In the genomic region with DNA sequence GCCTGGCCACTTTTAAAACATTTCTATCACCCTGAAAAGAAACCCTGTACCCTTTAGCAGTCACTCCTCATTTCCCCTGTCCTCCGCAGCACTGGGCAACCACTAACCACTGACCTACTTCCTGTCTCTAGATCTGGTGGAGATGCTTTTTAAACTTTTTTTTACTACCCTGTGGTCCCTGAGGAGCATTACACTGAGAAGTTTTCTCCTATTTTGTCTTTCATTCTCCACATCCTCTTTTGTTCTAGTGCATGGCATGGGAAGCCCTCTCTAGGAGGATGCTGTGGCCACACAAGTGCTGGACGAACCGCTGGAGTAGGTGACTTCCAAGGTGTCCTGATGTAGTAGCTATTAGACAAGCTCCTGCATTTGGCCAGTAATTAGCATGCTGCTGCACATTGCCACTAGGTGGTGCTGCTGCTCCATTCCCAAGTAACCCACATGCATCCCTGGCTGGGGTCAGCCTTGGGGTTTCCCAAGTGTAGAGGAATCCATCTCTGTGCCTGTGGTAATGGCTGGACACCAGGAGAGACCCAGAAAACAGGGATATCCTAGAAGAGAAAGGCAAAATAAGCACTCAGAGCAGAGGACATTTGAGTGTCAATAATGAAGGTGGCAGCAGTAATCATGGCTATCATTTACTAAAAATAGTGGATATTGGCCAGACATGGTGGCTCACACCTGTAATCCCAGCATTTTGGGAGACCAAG, we compare ENCODE assay signal across 8 cellular contexts.
DNase-seq lines count a peak whose midpoint lies in the region; ATAC-seq lines count a peak whose summit lies in the region.

No MANE protein-coding gene starts in this region.

- H3K36me3 ChIP-seq in CD4-positive, alpha-beta memory T cell (ENCODE audit: insufficient read depth, low read length) = peaks cover 10% of the 10 kb centered on the region

- H3K36me3 Mint-ChIP-seq in CD4-positive, alpha-beta memory T cell = peaks cover 15 to 21% of the 10 kb centered on the region in 2 donors

- H3K4me3 ChIP-seq in CD4-positive, alpha-beta memory T cell (ENCODE audit: low read length in 2 of 2) = no peak overlapping the region

- POLR2A ChIA-PET in CD4-positive, alpha-beta memory T cell (lab: Charles Lee; ENCODE audit: partially characterized antibody) = interaction anchor here (1.0 kb wide), 1 partner anchor 191 kb away, joined by 6 read pairs; no protein-coding TSS in a partner anchor

- H3K4me1 ChIP-seq in CD4-positive, alpha-beta memory T cell (ENCODE audit: insufficient read depth, low read length) = no peaks in the 10 kb centered on the region

- no peaks in the 10 kb centered on the region for H3K27me3 ChIP-seq in CD4-positive, alpha-beta memory T cell (ENCODE audit: insufficient read depth, low read length)

- H3K4me3 Mint-ChIP-seq in CD4-positive, alpha-beta memory T cell = no peak overlapping the region

- H3K27ac ChIP-seq in CD4-positive, alpha-beta memory T cell (ENCODE audit: low read depth, low read length) = no peak overlapping the region

- H3K27ac Mint-ChIP-seq in CD4-positive, alpha-beta memory T cell = peak overlapping the region in 3 of 7 donors; percentile 10 to 67 (median 55)

- CTCF ChIA-PET in CD4-positive, alpha-beta memory T cell (lab: Charles Lee; ENCODE audit: partially characterized antibody) = interaction anchor here (0.6 to 8.0 kb wide), 14 partner anchors 8 to 309 kb away, joined by 3 to 149 read pairs (median 5); no protein-coding TSS in a partner anchor

- no peaks in the 10 kb centered on the region for H3K9me3 ChIP-seq in CD4-positive, alpha-beta memory T cell (ENCODE audit: control insufficient read depth in 1 of 2, low read length in 2 of 2)

- H3K9me3 Mint-ChIP-seq in CD4-positive, alpha-beta memory T cell = no peaks in the 10 kb centered on the region

- peaks cover 6 to 12% (median 6%) of the 10 kb centered on the region in 4 donors for H3K4me1 Mint-ChIP-seq in CD4-positive, alpha-beta memory T cell

- no peaks in the 10 kb centered on the region for H3K27me3 Mint-ChIP-seq in CD4-positive, alpha-beta memory T cell

- no peak for ATAC-seq in HG02623 (IDR thresholded peaks at IDR 0.05; ENCODE audit: unreplicated experiment)

- peak; percentile 59 to 64 (median 63) for DNase-seq in CD4-positive, alpha-beta memory T cell
- DNase-seq in M059J (ENCODE audit: low read depth) = peak; percentile 63
- DNase-seq in activated T-helper 1 cell treated with Interleukin-2 at 50 U/mL for 16 hours (ENCODE audit: low read depth) = peak; percentile 48
- DNase-seq in germinal center (ENCODE audit: low spot score) = peak; percentile 65
- peak; percentile 87 for DNase-seq in posterior vena cava (ENCODE audit: low spot score)
- no peak for DNase-seq in GF-D8 (lab: John Stamatoyannopoulos, UW)
- no peak for DNase-seq in NCI-H1092 (lab: John Stamatoyannopoulos, UW)

- intact Hi-C loops in CD4-positive, alpha-beta memory T cell (cut with micrococcal nuclease) = loop anchor here (5.0 kb wide), 1 partner anchor 212 kb away; no protein-coding TSS in a partner anchor
- intact Hi-C loops in posterior vena cava (cut with DNase I) = loop anchor here (2.0 to 5.0 kb wide), 2 partner anchors 192 to 193 kb away; no protein-coding TSS in a partner anchor

Comparison
In these comparisons a context has a peak if more than half of its experiments do, and no peak if none do; other contexts are left out.
1. DNase-seq: peak in CD4-positive, alpha-beta memory T cell (5 of 5), M059J (single experiment), activated T-helper 1 cell treated with Interleukin-2 at 50 U/mL for 16 hours (single experiment), germinal center (single experiment) and posterior vena cava (single experiment); none in GF-D8 (single experiment) and NCI-H1092 (single experiment).